ENCODE assay signal across 20 cellular contexts in the genomic region with DNA sequence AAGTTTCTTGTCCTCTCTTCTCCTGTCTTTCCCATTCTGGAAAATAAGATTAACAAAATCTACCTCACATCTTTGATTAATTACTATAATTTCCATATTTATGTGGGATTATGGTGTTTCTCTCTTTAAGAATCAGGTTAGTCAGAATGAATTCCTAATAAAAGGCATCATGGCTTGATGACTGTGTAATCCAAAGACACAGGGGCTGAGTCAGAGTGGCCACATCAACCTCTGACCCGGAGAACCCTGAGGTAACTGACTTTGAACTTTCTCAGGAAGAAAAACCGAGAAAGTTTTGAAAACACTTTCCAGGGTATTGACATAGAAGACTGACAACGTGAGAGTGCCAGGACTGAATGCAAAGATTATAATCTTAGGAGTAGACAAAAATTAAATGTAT.
DNase-seq lines count a peak whose midpoint lies in the region; ATAC-seq, FAIRE-seq and TF ChIP-seq lines count a peak whose summit lies in the region.
"Had no signal": no experiment of that assay in that cellular context is flagged by ENCODE, and none has a peak within 500 bp of the region (broad histone marks: within the 10 kb centered on the region; RNA-seq: fewer than 3 reads in every experiment).

No MANE protein-coding gene starts in this region.

- TF ChIP-seq CTCF in astrocyte (IDR thresholded peaks at IDR 0.05; ENCODE audit: insufficient read depth, low read depth, low read length) (no peak), foreskin keratinocyte (conservative IDR thresholded peaks at IDR 0.05) (no peak), CD14-positive monocyte (IDR thresholded peaks at IDR 0.05) (no peak)

- H3K4me1 Mint-ChIP-seq in astrocyte (ENCODE audit: low read depth, unreplicated experiment), result no peaks in the 10 kb centered on the region
- H3K4me1 Mint-ChIP-seq in CD14-positive monocyte, result peaks cover 25% of the 10 kb centered on the region

- H2AFZ ChIP-seq in astrocyte (ENCODE audit: low read depth, low read length), result no peak overlapping the region

- no peak overlapping the region for H3K4me3 Mint-ChIP-seq in astrocyte (ENCODE audit: unreplicated experiment)
- H3K4me3 Mint-ChIP-seq in CD14-positive monocyte, result no peak overlapping the region

- DNase-seq in Daoy (ENCODE audit: low read depth) (peak; percentile 29), M059J (ENCODE audit: low read depth) (peak; percentile 33), astrocyte (ENCODE audit: low read depth) (peak; percentile 24), foreskin keratinocyte (peak in 1 of 2 donors; percentile 39), CD14-positive monocyte (ENCODE audit: low spot score) (no peak)
- DNase-seq: C1 segment of cervical spinal cord; MM.1S; NCI-H1092; NCI-H2081 treated with DMSO at 0.1 percent for 48 hours; NCI-H510A; NCI-H748 treated with DMSO at 0.1 percent for 48 hours; NK-92 treated with Interleukin-12 subunit alpha and Interleukin-12 subunit beta, amount 100 ng/mL, for 24 hours; RPMI8226; T-helper 1 cell had no signal

- no peaks in the 10 kb centered on the region for H4K20me1 ChIP-seq in astrocyte (ENCODE audit: insufficient read depth, low read length)

- H3K9me3 Mint-ChIP-seq in astrocyte (ENCODE audit: unreplicated experiment) (peaks cover 2% of the 10 kb centered on the region), CD14-positive monocyte (peaks cover 0 to 8% (median 1%) of the 10 kb centered on the region in 7 donors)

- no peaks in the 10 kb centered on the region for H3K36me3 Mint-ChIP-seq in astrocyte (ENCODE audit: low read depth, unreplicated experiment)
- no peaks in the 10 kb centered on the region for H3K36me3 Mint-ChIP-seq in CD14-positive monocyte

- no peaks in the 10 kb centered on the region for H3K36me3 ChIP-seq in astrocyte (ENCODE audit: insufficient read depth, low read length)

- H3K27me3 ChIP-seq in astrocyte (ENCODE audit: insufficient read depth, low read length) (peaks cover 4% of the 10 kb centered on the region), foreskin keratinocyte (peaks cover 3% of the 10 kb centered on the region)

- ATAC-seq in foreskin keratinocyte (peak; percentile 41), HG03139 (IDR thresholded peaks at IDR 0.05; ENCODE audit: unreplicated experiment) (no peak), HG02840 (IDR thresholded peaks at IDR 0.05; ENCODE audit: low FRiP score, unreplicated experiment) (no peak), HG03135 (IDR thresholded peaks at IDR 0.05; ENCODE audit: unreplicated experiment) (no peak)
- ATAC-seq: A549, HCT116 had no signal

- H3K4me3 ChIP-seq in astrocyte (ENCODE audit: insufficient read depth, low read depth, low read length), result no peak overlapping the region
- H3K4me3 ChIP-seq: A549 had no signal

- H3K27ac Mint-ChIP-seq in astrocyte (ENCODE audit: unreplicated experiment) (no peak overlapping the region), CD14-positive monocyte (no peak overlapping the region)

- FAIRE-seq in astrocyte (lab: Jason Lieb, UNC), result no peak
- FAIRE-seq: A549, D721Med had no signal

- H3K27me3 Mint-ChIP-seq in astrocyte (ENCODE audit: low read depth, unreplicated experiment), result no peaks in the 10 kb centered on the region
- H3K27me3 Mint-ChIP-seq in CD14-positive monocyte (ENCODE audit: low read depth in 3 of 3), result peaks cover 0 to 4% (median 3%) of the 10 kb centered on the region in 3 donors

- no peaks in the 10 kb centered on the region for H3K9me3 ChIP-seq in astrocyte (ENCODE audit: insufficient read depth, low read depth, low read length)

- intact Hi-C loops in CD14-positive monocyte (cut with micrococcal nuclease), result no loop called here

- H3K27ac ChIP-seq in astrocyte (ENCODE audit: low read depth, low read length) (no peak overlapping the region), foreskin keratinocyte (no peak overlapping the region)
- H3K27ac ChIP-seq: A549 had no signal

- H3K9ac ChIP-seq in astrocyte (ENCODE audit: low read length), result no peak overlapping the region

- no peaks in the 10 kb centered on the region for H3K79me2 ChIP-seq in astrocyte (ENCODE audit: insufficient read depth, low read length)

- H3K4me1 ChIP-seq in astrocyte (ENCODE audit: insufficient read depth, low read length), result no peaks in the 10 kb centered on the region
- no peaks in the 10 kb centered on the region for H3K4me1 ChIP-seq in foreskin keratinocyte
- H3K4me1 ChIP-seq: A549 had no signal

- no peak overlapping the region for H3K4me2 ChIP-seq in astrocyte (ENCODE audit: low read length)
- H3K4me2 ChIP-seq: A549 had no signal
